Comparison of ENCODE assay signal across 15 cellular contexts in genomic region chr20:6705106-6705766, GRCh38.
DNase-seq lines count a peak whose midpoint lies in the region; ATAC-seq, FAIRE-seq and TF ChIP-seq lines count a peak whose summit lies in the region.
"Had no signal": no experiment of that assay in that cellular context is flagged by ENCODE, and none has a peak within 500 bp of the region (broad histone marks: within the 10 kb centered on the region; RNA-seq: fewer than 3 reads in every experiment).

No MANE protein-coding gene starts in this region.

- 87 to 88% (median 88%) methylated on average over 6 of the region's 6 CpGs for WGBS in ovary, 3 donors

- H3K36me3 ChIP-seq in right atrium auricular region (no peaks in the 10 kb centered on the region), colonic mucosa (no peaks in the 10 kb centered on the region), mucosa of rectum (ENCODE audit: control insufficient read depth in 2 of 2, insufficient read depth in 2 of 2, low read length in 2 of 2) (no peaks in the 10 kb centered on the region), ovary (no peaks in the 10 kb centered on the region)
- H3K36me3 ChIP-seq: sigmoid colon had no signal

- no peak for FAIRE-seq in frontal cortex (lab: Jason Lieb, UNC)
- FAIRE-seq: H1 had no signal

- TF ChIP-seq CTCF in right atrium auricular region (IDR thresholded peaks at IDR 0.05) (no peak), colonic mucosa (IDR thresholded peaks at IDR 0.05) (no peak), ovary (IDR thresholded peaks at IDR 0.05) (no peak)

- TF ChIP-seq EP300 in ovary (IDR thresholded peaks at IDR 0.05): no peak

- intact Hi-C loops in Right ventricle myocardium superior (cut with DNase I) (no loop called here), colonic mucosa (cut with DNase I) (no loop called here), ovary (cut with DNase I) (no loop called here)

- no peak overlapping the region for H3K4me3 ChIP-seq in right atrium auricular region
- H3K4me3 ChIP-seq in colonic mucosa: no peak overlapping the region
- H3K4me3 ChIP-seq in mucosa of rectum (ENCODE audit: low read length in 2 of 2): no peak overlapping the region
- H3K4me3 ChIP-seq in ovary: no peak overlapping the region
- H3K4me3 ChIP-seq: sigmoid colon, SK-N-MC had no signal

- TF ChIP-seq POLR2A in ovary (IDR thresholded peaks at IDR 0.05): no peak

- H3K9ac ChIP-seq in colonic mucosa (ENCODE audit: low read depth in 2 of 2, low read length in 2 of 2) (peak overlapping the region in 1 of 2 donors; percentile 28), mucosa of rectum (ENCODE audit: low read depth in 1 of 2, low read length in 2 of 2) (no peak overlapping the region)

- peak overlapping the region; percentile 61 to 76 for H3K27ac ChIP-seq in right atrium auricular region
- peak overlapping the region; percentile 68 for H3K27ac ChIP-seq in colonic mucosa
- peak overlapping the region; percentile 27 to 87 for H3K27ac ChIP-seq in mucosa of rectum (ENCODE audit: low read depth in 2 of 2, low read length in 2 of 2)
- H3K27ac ChIP-seq in ovary: no peak overlapping the region
- H3K27ac ChIP-seq: SK-N-MC had no signal

- H3K9me3 ChIP-seq in right atrium auricular region (no peaks in the 10 kb centered on the region), colonic mucosa (no peaks in the 10 kb centered on the region), mucosa of rectum (ENCODE audit: control insufficient read depth in 2 of 2, low read length in 2 of 2) (no peaks in the 10 kb centered on the region), ovary (no peaks in the 10 kb centered on the region)
- H3K9me3 ChIP-seq: sigmoid colon had no signal

- no peaks in the 10 kb centered on the region for H3K27me3 ChIP-seq in right atrium auricular region
- no peaks in the 10 kb centered on the region for H3K27me3 ChIP-seq in colonic mucosa
- no peaks in the 10 kb centered on the region for H3K27me3 ChIP-seq in mucosa of rectum (ENCODE audit: control insufficient read depth in 2 of 2, insufficient read depth in 2 of 2, low read length in 2 of 2)
- H3K27me3 ChIP-seq in ovary: no peaks in the 10 kb centered on the region
- H3K27me3 ChIP-seq: sigmoid colon had no signal

- peaks cover 0 to 35% of the 10 kb centered on the region in 2 donors for H3K4me1 ChIP-seq in right atrium auricular region
- H3K4me1 ChIP-seq in colonic mucosa: peaks cover 16% of the 10 kb centered on the region
- H3K4me1 ChIP-seq in mucosa of rectum (ENCODE audit: control insufficient read depth in 2 of 2, insufficient read depth in 2 of 2, low read length in 2 of 2): peaks cover 46 to 75% of the 10 kb centered on the region in 2 donors
- no peaks in the 10 kb centered on the region for H3K4me1 ChIP-seq in ovary (ENCODE audit: insufficient read depth)
- H3K4me1 ChIP-seq: sigmoid colon had no signal

- no peak for DNase-seq in right atrium auricular region (ENCODE audit: low spot score)
- DNase-seq in Right ventricle myocardium superior: no peak
- no peak for DNase-seq in colonic mucosa
- DNase-seq in ovary: no peak
- no peak for DNase-seq in NCI-H128 (lab: John Stamatoyannopoulos, UW; ENCODE audit: unreplicated experiment)
- DNase-seq in NCI-H748 treated with DMSO at 0.1 percent for 48 hours (lab: John Stamatoyannopoulos, UW): no peak
- no peak for DNase-seq in frontal cortex (ENCODE audit: low spot score in 2 of 2)
- DNase-seq: ACHN; activated CD4-positive, CD25-positive, alpha-beta regulatory T cell treated with anti-CD3 and anti-CD28 coated beads, Interleukin-2, amount 50 U/mL, for 72 hours; activated T-cell treated with anti-CD3 and anti-CD28 coated beads, Interleukin-2, amount 50 U/mL, for 48 hours; NCI-H1105; sigmoid colon had no signal

- no peak for ATAC-seq in Right ventricle myocardium superior (ENCODE audit: poor library complexity)

Comparison
In these comparisons a context has a peak if more than half of its experiments do, and no peak if none do; other contexts are left out.
1. H3K27ac ChIP-seq: peak in right atrium auricular region (2 of 2), colonic mucosa (single experiment) and mucosa of rectum (2 of 2); none in ovary (0 of 2).